ENCODE assay signal across 9 cellular contexts in the genomic region with DNA sequence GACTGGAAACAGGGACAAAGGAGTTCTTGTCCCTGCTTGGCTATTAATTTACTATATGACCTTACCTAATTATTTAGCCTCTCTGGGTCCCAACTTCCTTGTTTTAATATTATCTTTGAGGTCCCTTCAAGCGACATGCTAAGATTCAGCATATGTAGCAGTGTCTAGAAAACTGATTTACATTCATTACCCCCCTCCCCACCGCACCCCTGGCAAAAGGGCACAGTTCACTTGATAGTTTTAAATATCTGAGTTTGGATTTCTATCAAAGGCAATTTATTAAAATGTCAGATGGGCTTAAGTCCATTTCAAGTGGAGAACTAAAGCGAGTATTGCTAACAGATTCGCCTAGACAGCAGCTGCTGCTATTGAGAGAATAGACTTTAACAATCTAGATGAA. TPM values are rescaled to one million over a fixed set of nuclear protein-coding genes. Genes with fewer than 3 reads are reported as not detected.
DNase-seq lines count a peak whose midpoint lies in the region; ATAC-seq lines count a peak whose summit lies in the region.
"Had no signal": no experiment of that assay in that cellular context is flagged by ENCODE, and none has a peak within 500 bp of the region (broad histone marks: within the 10 kb centered on the region; RNA-seq: fewer than 3 reads in every experiment).

No MANE protein-coding gene starts in this region.

- no peaks in the 10 kb centered on the region for H3K27me3 Mint-ChIP-seq in natural killer cell treated with Interleukin-12 subunit alpha and Interleukin-12 subunit beta and Interleukin-15 and Interleukin-18, amount 100 ng/mL, for 72 hours

- H3K27ac Mint-ChIP-seq in natural killer cell treated with Interleukin-12 subunit alpha and Interleukin-12 subunit beta and Interleukin-15 and Interleukin-18, amount 100 ng/mL, for 72 hours: peak overlapping the region; percentile 72 to 73

- H3K9me3 ChIP-seq in BLaER1 (no peaks in the 10 kb centered on the region), HUES6 (ENCODE audit: control insufficient read depth, insufficient read depth, low read depth, low read length) (no peaks in the 10 kb centered on the region), duodenal mucosa (ENCODE audit: control insufficient read depth in 1 of 2, low read length in 2 of 2) (no peaks in the 10 kb centered on the region)

- no peaks in the 10 kb centered on the region for H3K9me3 Mint-ChIP-seq in natural killer cell treated with Interleukin-12 subunit alpha and Interleukin-12 subunit beta and Interleukin-15 and Interleukin-18, amount 100 ng/mL, for 72 hours

- H3K4me1 Mint-ChIP-seq in natural killer cell treated with Interleukin-12 subunit alpha and Interleukin-12 subunit beta and Interleukin-15 and Interleukin-18, amount 100 ng/mL, for 72 hours (ENCODE audit: low read depth in 2 of 2): peaks cover 57 to 62% of the 10 kb centered on the region in 2 donors

- peaks cover 65% of the 10 kb centered on the region for H4K20me1 ChIP-seq in BLaER1

- H3K4me1 ChIP-seq in BLaER1 (peaks cover 41% of the 10 kb centered on the region), HUES6 (ENCODE audit: control insufficient read depth, insufficient read depth, low read length) (peaks cover 72% of the 10 kb centered on the region), duodenal mucosa (ENCODE audit: control insufficient read depth in 1 of 2, insufficient read depth in 2 of 2, low read length in 2 of 2) (peaks cover 45 to 56% of the 10 kb centered on the region in 2 donors)

- H3K36me3 ChIP-seq in BLaER1 (no peaks in the 10 kb centered on the region), HUES6 (ENCODE audit: control insufficient read depth, insufficient read depth, low read length) (no peaks in the 10 kb centered on the region), duodenal mucosa (ENCODE audit: control insufficient read depth in 1 of 2, insufficient read depth in 2 of 2, low read length in 2 of 2) (no peaks in the 10 kb centered on the region)

- no peak for ATAC-seq in natural killer cell treated with Interleukin-12 subunit alpha and Interleukin-12 subunit beta and Interleukin-15 and Interleukin-18, amount 100 ng/mL, for 72 hours
- ATAC-seq in HG02870 (IDR thresholded peaks at IDR 0.05; ENCODE audit: unreplicated experiment): no peak

- H3K4me2 ChIP-seq in BLaER1: peak overlapping the region; percentile 4

- no peaks in the 10 kb centered on the region for H3K27me3 ChIP-seq in BLaER1
- H3K27me3 ChIP-seq in HUES6 (ENCODE audit: control insufficient read depth, insufficient read depth, low read length): no peaks in the 10 kb centered on the region
- H3K27me3 ChIP-seq in duodenal mucosa (ENCODE audit: control insufficient read depth in 1 of 2, insufficient read depth in 2 of 2, low read length in 2 of 2): no peaks in the 10 kb centered on the region

- peak overlapping the region; percentile 66 for H3K4me3 Mint-ChIP-seq in natural killer cell treated with Interleukin-12 subunit alpha and Interleukin-12 subunit beta and Interleukin-15 and Interleukin-18, amount 100 ng/mL, for 72 hours

- H3K4me3 ChIP-seq in BLaER1 (no peak overlapping the region), HUES6 (ENCODE audit: low read depth, low read length) (peak overlapping the region; percentile 8), duodenal mucosa (ENCODE audit: low read depth in 1 of 2, low read length in 2 of 2) (peak overlapping the region; percentile 94 to 99)

- DNase-seq in natural killer cell treated with Interleukin-12 subunit alpha and Interleukin-12 subunit beta and Interleukin-15 and Interleukin-18, amount 100 ng/mL, for 72 hours (ENCODE audit: low spot score): no peak
- no peak for DNase-seq in NCI-H526 treated with DMSO at 0.1 percent for 48 hours (lab: John Stamatoyannopoulos, UW)
- no peak for DNase-seq in middle frontal gyrus (ENCODE audit: extremely low spot score, low spot score)
- DNase-seq in SHP77 (lab: John Stamatoyannopoulos, UW): no peak
- DNase-seq: KG1 had no signal

- H3K27ac ChIP-seq in BLaER1 (no peak overlapping the region), HUES6 (ENCODE audit: low read depth, low read length) (no peak overlapping the region), duodenal mucosa (ENCODE audit: low read depth, low read length) (no peak overlapping the region)

- H3K9ac ChIP-seq in BLaER1 (no peak overlapping the region), HUES6 (ENCODE audit: low read length) (no peak overlapping the region), duodenal mucosa (ENCODE audit: low read depth in 1 of 2, low read length in 2 of 2) (no peak overlapping the region)

- H3K36me3 Mint-ChIP-seq in natural killer cell treated with Interleukin-12 subunit alpha and Interleukin-12 subunit beta and Interleukin-15 and Interleukin-18, amount 100 ng/mL, for 72 hours: no peaks in the 10 kb centered on the region

RNA-seq across cellular contexts. Expression of a gene that starts 3.9 kb away (rescaled TPM):
- total RNA-seq in natural killer cell treated with Interleukin-12 subunit alpha and Interleukin-12 subunit beta and Interleukin-15 and Interleukin-18, amount 100 ng/mL, for 72 hours: 10 to 100 TPM; 39.8 to 63.7 TPM
